Comparison of ENCODE assay signal across 1 cellular context in the genomic region with DNA sequence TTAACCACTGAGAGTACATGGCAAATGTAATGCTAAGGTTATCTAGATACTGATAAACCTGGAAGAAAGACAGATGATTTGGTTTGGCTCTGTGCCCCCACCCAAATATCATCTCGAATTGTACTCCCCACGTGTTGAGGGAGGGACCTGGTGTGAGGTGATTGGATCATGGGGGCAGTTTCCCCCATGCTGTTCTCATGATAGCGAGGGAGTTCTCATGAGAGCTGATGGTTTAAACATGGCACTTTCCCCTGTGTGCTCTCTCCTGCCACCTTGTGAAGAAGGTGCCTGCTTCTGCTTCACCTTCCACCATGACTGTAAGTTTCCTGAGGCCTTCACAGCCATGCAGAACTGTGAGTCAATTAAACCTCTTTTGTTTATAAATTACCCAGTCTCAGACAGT.
TF ChIP-seq lines count a peak whose summit lies in the region.

No MANE protein-coding gene starts in this region.

TF ChIP-seq in WTC11, 78 proteins besides CTCF, POLR2A, EP300 and RAD21 (continued from another document):
- TF ChIP-seq, protein P1, sequence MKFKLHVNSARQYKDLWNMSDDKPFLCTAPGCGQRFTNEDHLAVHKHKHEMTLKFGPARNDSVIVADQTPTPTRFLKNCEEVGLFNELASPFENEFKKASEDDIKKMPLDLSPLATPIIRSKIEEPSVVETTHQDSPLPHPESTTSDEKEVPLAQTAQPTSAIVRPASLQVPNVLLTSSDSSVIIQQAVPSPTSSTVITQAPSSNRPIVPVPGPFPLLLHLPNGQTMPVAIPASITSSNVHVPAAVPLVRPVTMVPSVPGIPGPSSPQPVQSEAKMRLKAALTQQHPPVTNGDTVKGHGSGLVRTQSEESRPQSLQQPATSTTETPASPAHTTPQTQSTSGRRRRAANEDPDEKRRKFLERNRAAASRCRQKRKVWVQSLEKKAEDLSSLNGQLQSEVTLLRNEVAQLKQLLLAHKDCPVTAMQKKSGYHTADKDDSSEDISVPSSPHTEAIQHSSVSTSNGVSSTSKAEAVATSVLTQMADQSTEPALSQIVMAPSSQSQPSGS (CRISPR knock-in tag; IDR thresholded peaks at IDR 0.05; ENCODE audit: borderline replicate concordance, low read depth): no peak
- TF ChIP-seq NR2C2 (CRISPR knock-in tag; IDR thresholded peaks at IDR 0.05) (no peak), FOXJ3 (CRISPR knock-in tag; IDR thresholded peaks at IDR 0.05; ENCODE audit: borderline replicate concordance) (no peak), MXD4 (CRISPR knock-in tag; IDR thresholded peaks at IDR 0.05; ENCODE audit: borderline replicate concordance) (no peak), ZNF532 (CRISPR knock-in tag; IDR thresholded peaks at IDR 0.05; ENCODE audit: borderline replicate concordance) (no peak), CBFB (CRISPR knock-in tag; IDR thresholded peaks at IDR 0.05; ENCODE audit: low read depth) (no peak), E2F1 (CRISPR knock-in tag; IDR thresholded peaks at IDR 0.05) (no peak), ZNF263 (CRISPR knock-in tag; IDR thresholded peaks at IDR 0.05; ENCODE audit: low read depth) (no peak), SMAD4 (CRISPR knock-in tag; IDR thresholded peaks at IDR 0.05) (no peak)
